1 cellular context compared by ENCODE assay signal in genomic region chr9:107826688-107826983, GRCh38.
TF ChIP-seq lines count a peak whose summit lies in the region.

No MANE protein-coding gene starts in this region.

TF ChIP-seq in K562, 482 proteins besides CTCF, POLR2A, EP300 and RAD21 (continued from another document):
- TF ChIP-seq, protein P1, sequence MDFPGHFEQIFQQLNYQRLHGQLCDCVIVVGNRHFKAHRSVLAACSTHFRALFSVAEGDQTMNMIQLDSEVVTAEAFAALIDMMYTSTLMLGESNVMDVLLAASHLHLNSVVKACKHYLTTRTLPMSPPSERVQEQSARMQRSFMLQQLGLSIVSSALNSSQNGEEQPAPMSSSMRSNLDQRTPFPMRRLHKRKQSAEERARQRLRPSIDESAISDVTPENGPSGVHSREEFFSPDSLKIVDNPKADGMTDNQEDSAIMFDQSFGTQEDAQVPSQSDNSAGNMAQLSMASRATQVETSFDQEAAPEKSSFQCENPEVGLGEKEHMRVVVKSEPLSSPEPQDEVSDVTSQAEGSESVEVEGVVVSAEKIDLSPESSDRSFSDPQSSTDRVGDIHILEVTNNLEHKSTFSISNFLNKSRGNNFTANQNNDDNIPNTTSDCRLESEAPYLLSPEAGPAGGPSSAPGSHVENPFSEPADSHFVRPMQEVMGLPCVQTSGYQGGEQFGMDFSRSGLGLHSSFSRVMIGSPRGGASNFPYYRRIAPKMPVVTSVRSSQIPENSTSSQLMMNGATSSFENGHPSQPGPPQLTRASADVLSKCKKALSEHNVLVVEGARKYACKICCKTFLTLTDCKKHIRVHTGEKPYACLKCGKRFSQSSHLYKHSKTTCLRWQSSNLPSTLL (IDR thresholded peaks at IDR 0.05) = 0 out of 2 replicates have a peak, but pooled peaks have one; percentile 62
